Comparison of ENCODE assay signal across 1 cellular context in genomic region chr11:65860278-65861164, GRCh38.
TF ChIP-seq lines count a peak whose summit lies in the region.

Gene MUS81, plus strand, starts transcription at chr11:65860433. Its CDS starts 321 bp downstream, at chr11:65860754.

TF ChIP-seq in K562, 482 proteins besides CTCF, POLR2A, EP300 and RAD21 (continued from another document and continues in another):
- TF ChIP-seq RBBP5 (IDR thresholded peaks at IDR 0.05; ENCODE audit: borderline replicate concordance, insufficient read depth, low read length, poor library complexity, severe bottlenecking) (peak; percentile 52), ARID3B (CRISPR knock-in tag; IDR thresholded peaks at IDR 0.05; ENCODE audit: borderline replicate concordance) (0 out of 2 replicates have a peak, but pooled peaks have one; percentile 58), ZNF395 (CRISPR knock-in tag; IDR thresholded peaks at IDR 0.05) (peak; percentile 83), MLX (CRISPR knock-in tag; conservative IDR thresholded peaks at IDR 0.05) (peak in 1 of 2 experiments; percentile 80; a peak in 1 of 4 replicates), TCF15 (CRISPR knock-in tag; IDR thresholded peaks at IDR 0.05) (no peak), FOXK2 (conservative IDR thresholded peaks at IDR 0.05 in 1 of 2, IDR thresholded peaks at IDR 0.05 in 1 of 2; ENCODE audit: low read depth in 2 of 2) (peak; percentile 50 to 52; a peak in 2 of 4 replicates), ZNF239 (CRISPR knock-in tag; IDR thresholded peaks at IDR 0.05) (no peak), HNRNPK (IDR thresholded peaks at IDR 0.05; ENCODE audit: low read depth, low read length, poor library complexity, severe bottlenecking) (no peak), POLR2H (tag; IDR thresholded peaks at IDR 0.05; ENCODE audit: low read depth) (0 out of 2 replicates have a peak, but pooled peaks have one; percentile 35), GABPB2 (CRISPR knock-in tag; conservative IDR thresholded peaks at IDR 0.05) (no peak), POLR2AphosphoS2 (IDR thresholded peaks at IDR 0.05; ENCODE audit: low read length) (no peak), ZNF140 (CRISPR knock-in tag; IDR thresholded peaks at IDR 0.05) (no peak), ZBTB49 (CRISPR knock-in tag; IDR thresholded peaks at IDR 0.05; ENCODE audit: borderline replicate concordance) (0 out of 2 replicates have a peak, but pooled peaks have one; percentile 72), PYGO2 (tag; IDR thresholded peaks at IDR 0.05) (no peak), SOX6 (IDR thresholded peaks at IDR 0.05) (peak; percentile 66; the same call in 1 of the 2 replicates), SRSF9 (IDR thresholded peaks at IDR 0.05; ENCODE audit: borderline replicate concordance, low read depth, low read length) (no peak), FIP1L1 (IDR thresholded peaks at IDR 0.05; ENCODE audit: low read depth, low read length, poor library complexity, severe bottlenecking) (no peak), CEBPB (tag; IDR thresholded peaks at IDR 0.05) (no peak), TARDBP (IDR thresholded peaks at IDR 0.05) (peak; percentile 67; the same call in 1 of the 2 replicates), MGA (IDR thresholded peaks at IDR 0.05) (no peak), ZNF445 (CRISPR knock-in tag; IDR thresholded peaks at IDR 0.05; ENCODE audit: low read depth) (0 out of 2 replicates have a peak, but pooled peaks have one; percentile 63), ZNF174 (CRISPR knock-in tag; IDR thresholded peaks at IDR 0.05) (no peak), DNMT1 (IDR thresholded peaks at IDR 0.05) (no peak), TEAD2 (tag; IDR thresholded peaks at IDR 0.05) (no peak), PHF8 (IDR thresholded peaks at IDR 0.05; ENCODE audit: borderline replicate concordance, low read length) (peak; percentile 82; the same call in 1 of the 2 replicates), MEIS2 (IDR thresholded peaks at IDR 0.05; ENCODE audit: partially characterized antibody) (peak; percentile 53), GTF2B (IDR thresholded peaks at IDR 0.05; ENCODE audit: extremely low read depth, insufficient read length) (no peak), TOE1 (IDR thresholded peaks at IDR 0.05; ENCODE audit: borderline replicate concordance) (peak; percentile 64), TOE1 (CRISPR knock-in tag; IDR thresholded peaks at IDR 0.05; ENCODE audit: borderline replicate concordance, low read depth) (no peak), HNRNPLL (IDR thresholded peaks at IDR 0.05; ENCODE audit: low read depth, low read length, poor library complexity, severe bottlenecking) (peak; percentile 29), U2AF1 (optimal IDR thresholded peaks at IDR 0.05; ENCODE audit: low read depth, low read length) (peak; percentile 61), HINFP (tag; conservative IDR thresholded peaks at IDR 0.05; ENCODE audit: low read depth) (no peak)
